21 cellular contexts compared by ENCODE assay signal in genomic region chr3:134809412-134810051, GRCh38. TPM values are rescaled to one million over a fixed set of nuclear protein-coding genes. Genes with fewer than 3 reads are reported as not detected.
A peak's percentile ranks its signal among the peaks of the same experiment; 100 is the strongest.
DNase-seq lines count a peak whose midpoint lies in the region; ATAC-seq and TF ChIP-seq lines count a peak whose summit lies in the region.
"Had no signal": no experiment of that assay in that cellular context is flagged by ENCODE, and none has a peak within 500 bp of the region (broad histone marks: within the 10 kb centered on the region; RNA-seq: fewer than 3 reads in every experiment).

No MANE protein-coding gene starts in this region.

- H3K4me1 Mint-ChIP-seq in stimulated activated effector memory CD8-positive, alpha-beta T cell treated with anti-CD3 and anti-CD28 coated beads, Interleukin-12 subunit alpha, Interleukin-12 subunit beta, amount 100 ng/mL, for 72 hours: no peaks in the 10 kb centered on the region

- peaks cover 8% of the 10 kb centered on the region for H3K27me3 ChIP-seq in left ventricle myocardium inferior (ENCODE audit: low read depth)
- H3K27me3 ChIP-seq: right lobe of liver, tibial nerve had no signal

- CTCF ChIA-PET in RWPE1 (lab: Yijun Ruan, JAX): no interaction called here

- no peak overlapping the region for H3K4me3 ChIP-seq in left ventricle myocardium inferior
- no peak overlapping the region for H3K4me3 ChIP-seq in fibroblast of the aortic adventitia (ENCODE audit: low read depth, low read length)
- H3K4me3 ChIP-seq: right lobe of liver, tibial nerve had no signal

- H3K4me3 Mint-ChIP-seq in stimulated activated effector memory CD8-positive, alpha-beta T cell treated with anti-CD3 and anti-CD28 coated beads, Interleukin-12 subunit alpha, Interleukin-12 subunit beta, amount 100 ng/mL, for 72 hours: no peak overlapping the region
- H3K4me3 Mint-ChIP-seq: brain, IgD-negative memory B cell, T-helper 17 cell had no signal

- peak; percentile 62 for ATAC-seq in left ventricle myocardium superior
- no peak for ATAC-seq in stimulated activated effector memory CD8-positive, alpha-beta T cell treated with anti-CD3 and anti-CD28 coated beads, Interleukin-12 subunit alpha, Interleukin-12 subunit beta, amount 100 ng/mL, for 72 hours
- ATAC-seq: right lobe of liver, T-helper 17 cell had no signal

- DNase-seq in left ventricle myocardium superior (no peak), left ventricle myocardium inferior (no peak), NCI-H748 (lab: John Stamatoyannopoulos, UW; ENCODE audit: unreplicated experiment) (peak; percentile 84), fibroblast of the aortic adventitia (ENCODE audit: low read depth) (peak; percentile 25), glomerular visceral epithelial cell (ENCODE audit: extremely low spot score) (no peak), RWPE1 (ENCODE audit: low spot score) (no peak), germinal center (ENCODE audit: low spot score) (no peak)
- no peak for DNase-seq in stimulated activated effector memory CD8-positive, alpha-beta T cell treated with anti-CD3 and anti-CD28 coated beads, Interleukin-12 subunit alpha, Interleukin-12 subunit beta, amount 100 ng/mL, for 72 hours (ENCODE audit: low spot score in 2 of 2)
- DNase-seq: activated CD4-positive, alpha-beta T cell treated with anti-CD3 and anti-CD28 coated beads for 4 hours; activated CD8-positive, alpha-beta memory T cell treated with anti-CD3 and anti-CD28 coated beads, Interleukin-2, amount 50 U/mL, for 48 hours; activated naive CD4-positive, alpha-beta T cell treated with anti-CD3 and anti-CD28 coated beads, Interleukin-2, amount 50 U/mL, for 16 hours; GF-D8; mesenchymal stem cell; right lobe of liver; stimulated activated CD4-positive, alpha-beta T cell treated with anti-CD3 and anti-CD28 coated beads, Interleukin-2, amount 100 ng/mL, for 48 hours; stimulated activated CD8-positive, alpha-beta memory T cell treated with anti-CD3 and anti-CD28 coated beads, Interleukin-4, amount 100 ng/mL, for 48 hours; T-helper 17 cell had no signal

- intact Hi-C loops in left ventricle myocardium superior (cut with micrococcal nuclease) (no loop called here), left ventricle myocardium inferior (cut with micrococcal nuclease) (no loop called here)

- H3K4me1 ChIP-seq in left ventricle myocardium inferior: peaks cover 4% of the 10 kb centered on the region
- H3K4me1 ChIP-seq: right lobe of liver, tibial nerve had no signal

- POLR2A ChIA-PET in RWPE1 (lab: Yijun Ruan, JAX; ENCODE audit: low non-redundant PET): no interaction called here

- no peak overlapping the region for H3K27ac Mint-ChIP-seq in stimulated activated effector memory CD8-positive, alpha-beta T cell treated with anti-CD3 and anti-CD28 coated beads, Interleukin-12 subunit alpha, Interleukin-12 subunit beta, amount 100 ng/mL, for 72 hours
- H3K27ac Mint-ChIP-seq: IgD-negative memory B cell, T-helper 17 cell had no signal

- peaks cover 2% of the 10 kb centered on the region for H3K9me3 Mint-ChIP-seq in stimulated activated effector memory CD8-positive, alpha-beta T cell treated with anti-CD3 and anti-CD28 coated beads, Interleukin-12 subunit alpha, Interleukin-12 subunit beta, amount 100 ng/mL, for 72 hours
- H3K9me3 Mint-ChIP-seq: IgD-negative memory B cell had no signal

- no peaks in the 10 kb centered on the region for H3K36me3 ChIP-seq in left ventricle myocardium inferior
- H3K36me3 ChIP-seq: neutrophil, right lobe of liver, tibial nerve had no signal

- no peaks in the 10 kb centered on the region for H3K9me3 ChIP-seq in left ventricle myocardium inferior (replicated peaks)
- H3K9me3 ChIP-seq: neutrophil, right lobe of liver, tibial nerve had no signal

- H3K36me3 Mint-ChIP-seq in stimulated activated effector memory CD8-positive, alpha-beta T cell treated with anti-CD3 and anti-CD28 coated beads, Interleukin-12 subunit alpha, Interleukin-12 subunit beta, amount 100 ng/mL, for 72 hours: no peaks in the 10 kb centered on the region
- H3K36me3 Mint-ChIP-seq: brain had no signal

- no peak overlapping the region for H3K27ac ChIP-seq in left ventricle myocardium inferior (replicated peaks)
- H3K27ac ChIP-seq in RWPE1: no peak overlapping the region
- H3K27ac ChIP-seq: neutrophil, right lobe of liver, tibial nerve had no signal

- TF ChIP-seq CTCF in left ventricle myocardium inferior (IDR thresholded peaks at IDR 0.05; ENCODE audit: borderline replicate concordance) (no peak), fibroblast of the aortic adventitia (IDR thresholded peaks at IDR 0.05; ENCODE audit: insufficient read depth, low read length) (no peak), RWPE1 (conservative IDR thresholded peaks at IDR 0.05; ENCODE audit: low read depth) (no peak)

RNA-seq across cellular contexts. Expression of gene EPHB1, which starts 14.5 kb away (rescaled TPM):
- 1.8 TPM for total RNA-seq in left ventricle myocardium superior
- total RNA-seq in left ventricle myocardium inferior: 1.3 TPM
- total RNA-seq in fibroblast of the aortic adventitia (ENCODE audit: low replicate concordance): 1.2 and 3.0 TPM in 2 replicates

Comparison
In these comparisons a context has a peak if more than half of its experiments do, and no peak if none do; other contexts are left out.
1. DNase-seq: peak in NCI-H748 (single experiment) and fibroblast of the aortic adventitia (single experiment); none in left ventricle myocardium superior (single experiment), left ventricle myocardium inferior (single experiment), glomerular visceral epithelial cell (single experiment), RWPE1 (single experiment), stimulated activated effector memory CD8-positive, alpha-beta T cell treated with anti-CD3 and anti-CD28 coated beads, Interleukin-12 subunit alpha, Interleukin-12 subunit beta, amount 100 ng/mL, for 72 hours (0 of 2) and germinal center (single experiment).